8 cellular contexts compared by ENCODE assay signal in genomic region chr9:129036923-129037766, GRCh38. TPM values are rescaled to one million over a fixed set of nuclear protein-coding genes. Genes with fewer than 3 reads are reported as not detected.
DNase-seq lines count a peak whose midpoint lies in the region; ATAC-seq and TF ChIP-seq lines count a peak whose summit lies in the region.

No MANE protein-coding gene starts in this region.

- DNase-seq in activated gamma-delta T cell (lab: John Stamatoyannopoulos, UW) = peak; percentile 38
- DNase-seq in activated gamma-delta T cell treated with Interleukin-2 at 50 U/mL for 16 hours = no peak
- no peak for DNase-seq in breast epithelium (ENCODE audit: low spot score in 2 of 2)
- no peak for DNase-seq in lower leg skin (ENCODE audit: low spot score in 2 of 2)
- no peak for DNase-seq in type B pancreatic cell (ENCODE audit: extremely low spot score, unreplicated experiment)
- no peak for DNase-seq in NCI-H1105 (lab: John Stamatoyannopoulos, UW)
- DNase-seq in mesenteric fat pad (ENCODE audit: low spot score) = no peak

- H3K4me3 ChIP-seq in breast epithelium (peak overlapping the region; percentile 72 to 94 (median 90)), lower leg skin (ENCODE audit: low read depth, poor library complexity, severe bottlenecking) (peak overlapping the region; percentile 81)

- H3K27ac ChIP-seq in breast epithelium = peak overlapping the region; percentile 79

- no peaks in the 10 kb centered on the region for H3K9me3 ChIP-seq in breast epithelium

- peak overlapping the region; percentile 96 for H3K4me3 Mint-ChIP-seq in type B pancreatic cell

- ATAC-seq in HG03565 (IDR thresholded peaks at IDR 0.05; ENCODE audit: unreplicated experiment) = no peak

- H3K36me3 Mint-ChIP-seq in type B pancreatic cell = no peaks in the 10 kb centered on the region

- no peaks in the 10 kb centered on the region for H3K9me3 Mint-ChIP-seq in type B pancreatic cell

- H3K4me1 Mint-ChIP-seq in type B pancreatic cell (ENCODE audit: unreplicated experiment) = peaks cover 13% of the 10 kb centered on the region

- H3K27me3 Mint-ChIP-seq in type B pancreatic cell = no peaks in the 10 kb centered on the region

- H3K27me3 ChIP-seq in breast epithelium = no peaks in the 10 kb centered on the region

- WGBS in lower leg skin, 2 donors = 8 to 11% methylated on average over 31 to 32 of the region's 32 CpGs

- TF ChIP-seq POLR2A in breast epithelium (IDR thresholded peaks at IDR 0.05) (no peak), lower leg skin (IDR thresholded peaks at IDR 0.05) (no peak)

- intact Hi-C loops in breast epithelium (cut with DNase I; ENCODE audit: low total_unique reads) (no loop called here), lower leg skin (cut with DNase I; ENCODE audit: low total_unique reads) (no loop called here)

- peaks cover under 1% of the 10 kb centered on the region for H3K36me3 ChIP-seq in breast epithelium

- TF ChIP-seq CTCF in breast epithelium (IDR thresholded peaks at IDR 0.05) = no peak
- no peak for TF ChIP-seq CTCF in lower leg skin (IDR thresholded peaks at IDR 0.05)
- TF ChIP-seq CTCF in type B pancreatic cell (conservative IDR thresholded peaks at IDR 0.05) = no peak

- peak overlapping the region; percentile 90 for H3K27ac Mint-ChIP-seq in type B pancreatic cell

- peaks cover 7 to 13% of the 10 kb centered on the region in 2 donors for H3K4me1 ChIP-seq in breast epithelium

RNA-seq across cellular contexts. Expression of gene MIGA2, which starts 0.7 kb away (rescaled TPM):
- total RNA-seq in breast epithelium (10 to 100 TPM; 25.3 to 28.8 (median 27.9) TPM), lower leg skin (10 to 100 TPM; 37.7 to 66.1 (median 47.4) TPM), type B pancreatic cell (ENCODE audit: low replicate concordance) (38.4 and 41.6 TPM in 2 replicates), mesenteric fat pad (17.3 TPM)

RNA-seq across cellular contexts. Expression of gene SH3GLB2, which starts 9.0 kb away (rescaled TPM):
- total RNA-seq in breast epithelium (100 to 1,000 TPM in 2 of 3 donors, 10 to 100 TPM in 1; 59.2 to 227 (median 150) TPM), lower leg skin (100 to 1,000 TPM; 177 to 378 (median 207) TPM), type B pancreatic cell (ENCODE audit: low replicate concordance) (126 and 224 TPM in 2 replicates), mesenteric fat pad (43.2 TPM)

RNA-seq across cellular contexts. Expression of gene DOLPP1, which starts 43.8 kb away (rescaled TPM):
- total RNA-seq in breast epithelium (1 to 10 TPM; 5.6 to 9.2 (median 8.6) TPM), lower leg skin (10 to 100 TPM in 2 of 4 donors, 1 to 10 TPM in 2; 7.5 to 14.0 (median 10.7) TPM), type B pancreatic cell (ENCODE audit: low replicate concordance) (20.2 and 21.1 TPM in 2 replicates), mesenteric fat pad (10.4 TPM)
